Comparison of ENCODE assay signal across 9 cellular contexts in genomic region chr22:24060375-24060788, GRCh38. TPM values are rescaled to one million over a fixed set of nuclear protein-coding genes. Genes with fewer than 3 reads are reported as not detected.
DNase-seq lines count a peak whose midpoint lies in the region; ATAC-seq and TF ChIP-seq lines count a peak whose summit lies in the region.
"Had no signal": no experiment of that assay in that cellular context is flagged by ENCODE, and none has a peak within 500 bp of the region (broad histone marks: within the 10 kb centered on the region; RNA-seq: fewer than 3 reads in every experiment).

No MANE protein-coding gene starts in this region.

- no peaks in the 10 kb centered on the region for H4K20me1 ChIP-seq in H9 (ENCODE audit: control insufficient read depth, insufficient read depth, insufficient read length)
- H4K20me1 ChIP-seq in OCI-LY7 (ENCODE audit: insufficient read depth, low read length) = no peaks in the 10 kb centered on the region

- H3K4me1 Mint-ChIP-seq in H9 = no peaks in the 10 kb centered on the region

- no peak overlapping the region for H3K23ac ChIP-seq in H9 (ENCODE audit: insufficient read length, low read depth, low read length)

- H3K4me3 ChIP-seq in gastroesophageal sphincter (no peak overlapping the region), skin epidermis (no peak overlapping the region), OCI-LY7 (ENCODE audit: low read depth, low read length, poor library complexity, severe bottlenecking) (no peak overlapping the region)

- no peak overlapping the region for H4K5ac ChIP-seq in H9 (ENCODE audit: insufficient read length, low read depth, low read length)

- no peak overlapping the region for H2BK12ac ChIP-seq in H9 (ENCODE audit: insufficient read length, low read depth, low read length)

- ATAC-seq in gastroesophageal sphincter (peak; percentile 42), HG03159 (IDR thresholded peaks at IDR 0.05; ENCODE audit: unreplicated experiment) (no peak)

- H3K4me3 Mint-ChIP-seq in H9 = no peak overlapping the region

- H3K36me3 Mint-ChIP-seq in H9 (ENCODE audit: insufficient read depth in 1 of 3, low read depth in 3 of 3) = peaks cover 69 to 91% (median 90%) of the 10 kb centered on the region in 3 experiments

- H3K9me3 ChIP-seq in H9 (ENCODE audit: control insufficient read depth, low read depth, low read length) = no peaks in the 10 kb centered on the region
- no peaks in the 10 kb centered on the region for H3K9me3 ChIP-seq in gastroesophageal sphincter
- no peaks in the 10 kb centered on the region for H3K9me3 ChIP-seq in OCI-LY7 (ENCODE audit: low read length)

- H3K9ac ChIP-seq in H9 (ENCODE audit: extremely low read depth, insufficient read length, low read length) = no peak overlapping the region

- no peak overlapping the region for H3K18ac ChIP-seq in H9 (ENCODE audit: insufficient read length, low read depth, low read length)

- H2BK120ac ChIP-seq in H9 (ENCODE audit: low read depth, low read length, poor library complexity, severe bottlenecking) = no peak overlapping the region

- TF ChIP-seq EP300 in gastroesophageal sphincter (IDR thresholded peaks at IDR 0.05) = no peak

- no peak overlapping the region for H3T11ph ChIP-seq in H9 (ENCODE audit: low read length)

- intact Hi-C loops in OCI-LY7 (cut with micrococcal nuclease; ENCODE audit: unreplicated experiment) = loop anchor here (10.0 kb wide), 1 partner anchor 94 kb away; no protein-coding TSS in a partner anchor

- CTCF ChIA-PET in OCI-LY7 (lab: Charles Lee; ENCODE audit: unreplicated experiment) = no interaction called here

- H2BK5ac ChIP-seq in H9 (ENCODE audit: insufficient read length, low read length) = no peak overlapping the region

- no peak overlapping the region for H2AK5ac ChIP-seq in H9 (ENCODE audit: insufficient read length, low read length)

- no peak overlapping the region for H2AFZ ChIP-seq in H9 (ENCODE audit: low read length)
- H2AFZ ChIP-seq in OCI-LY7 (ENCODE audit: low read length) = no peak overlapping the region

- no peak for TF ChIP-seq POLR2A in gastroesophageal sphincter (IDR thresholded peaks at IDR 0.05)

- H4K91ac ChIP-seq in H9 (ENCODE audit: insufficient read length, low read depth, low read length) = no peak overlapping the region

- TF ChIP-seq CTCF in H9 (conservative IDR thresholded peaks at IDR 0.05) (no peak), gastroesophageal sphincter (IDR thresholded peaks at IDR 0.05) (no peak), OCI-LY7 (conservative IDR thresholded peaks at IDR 0.05; ENCODE audit: low read length) (no peak)

- peak overlapping the region in 2 of 3 experiments; percentile 46 to 62; a peak in 3 of 7 replicates for H3K27ac Mint-ChIP-seq in H9

- H3K27ac ChIP-seq in H9 (ENCODE audit: insufficient read length, low read depth, low read length) (no peak overlapping the region), gastroesophageal sphincter (peak overlapping the region in 3 of 4 donors; percentile 4 to 57 (median 22)), skin epidermis (peak overlapping the region in 12 of 21 experiments; percentile 0 to 84 (median 50)), OCI-LY7 (ENCODE audit: low read depth, low read length, poor library complexity, severe bottlenecking) (no peak overlapping the region)

- H3K4ac ChIP-seq in H9 (ENCODE audit: low read depth, low read length) = no peak overlapping the region

- no TSS peak for BruUV-seq in OCI-LY7 (replicated peaks; lab: Mats Ljungman, UMichigan)

- H3K56ac ChIP-seq in H9 (ENCODE audit: insufficient read length, low read depth, low read length) = no peak overlapping the region

- H3K36me3 ChIP-seq in gastroesophageal sphincter (peaks cover 0 to 98% of the 10 kb centered on the region in 2 donors), OCI-LY7 (ENCODE audit: insufficient read depth, low read length) (peaks cover 82% of the 10 kb centered on the region)

- no peaks in the 10 kb centered on the region for H3K79me1 ChIP-seq in H9 (ENCODE audit: insufficient read depth, low read depth, low read length, poor library complexity, severe bottlenecking)

- WGBS in H9 (ENCODE audit: extremely low coverage, insufficient read length, low lambda C conversion rate) = no CpG with 5 or more reads among the region's 5 CpGs
- WGBS in gastroesophageal sphincter (ENCODE audit: low coverage in 1 of 2), 2 donors = 45 to 67% methylated on average over 2 to 3 of the region's 5 CpGs

- no peaks in the 10 kb centered on the region for H3K23me2 ChIP-seq in H9 (ENCODE audit: insufficient read length, low read depth, low read length, poor library complexity, severe bottlenecking)

- H2BK15ac ChIP-seq in H9 (ENCODE audit: low read depth, low read length) = no peak overlapping the region

- no peak overlapping the region for H2BK20ac ChIP-seq in H9 (ENCODE audit: low read depth, low read length, poor library complexity, severe bottlenecking)

- no peak overlapping the region for H3K14ac ChIP-seq in H9 (ENCODE audit: insufficient read depth, low read length)

- H3K27me3 ChIP-seq in H9 (ENCODE audit: insufficient read depth, low read length) (no peaks in the 10 kb centered on the region), gastroesophageal sphincter (no peaks in the 10 kb centered on the region)

- no peaks in the 10 kb centered on the region for H3K27me3 Mint-ChIP-seq in H9 (ENCODE audit: low read depth)

- H3K9me3 Mint-ChIP-seq in H9 = peaks cover 0 to 3% of the 10 kb centered on the region in 2 experiments; a peak in 2 of 5 replicates

- no peaks in the 10 kb centered on the region for H3K79me2 ChIP-seq in H9 (ENCODE audit: insufficient read depth, low read length)
- no peaks in the 10 kb centered on the region for H3K79me2 ChIP-seq in OCI-LY7 (ENCODE audit: insufficient read depth, low read depth, low read length)

- POLR2A ChIA-PET in OCI-LY7 (lab: Charles Lee) = interaction anchor here (0.5 kb wide), 1 partner anchor 248 kb away, joined by 4 read pairs; no protein-coding TSS in a partner anchor

- H3K4me2 ChIP-seq in H9 (ENCODE audit: insufficient read depth, insufficient read length, low read length) = no peak overlapping the region
- no peak overlapping the region for H3K4me2 ChIP-seq in OCI-LY7 (ENCODE audit: low read length)

- no peaks in the 10 kb centered on the region for H3K4me1 ChIP-seq in H9 (ENCODE audit: insufficient read depth, low read length)
- H3K4me1 ChIP-seq in gastroesophageal sphincter = peaks cover 0 to 19% (median 5%) of the 10 kb centered on the region in 3 donors
- peaks cover 11% of the 10 kb centered on the region for H3K4me1 ChIP-seq in OCI-LY7 (ENCODE audit: insufficient read depth, low read length, poor library complexity, severe bottlenecking)

- no peaks in the 10 kb centered on the region for H3K9me2 ChIP-seq in OCI-LY7 (ENCODE audit: insufficient read depth, low read length)

- H4K8ac ChIP-seq in H9 (replicated peaks; ENCODE audit: insufficient read length, low read depth, low read length) = no peak overlapping the region

- DNase-seq in H9 (no peak), T1000 (lab: John Stamatoyannopoulos, UW) (peak; percentile 23), hippocampal formation (lab: John Stamatoyannopoulos, UW) (no peak), OCI-LY7 (ENCODE audit: low spot score) (no peak)
- DNase-seq: activated gamma-delta T cell, NCI-H2171 treated with DMSO at 0.1 percent for 48 hours had no signal

RNA-seq across cellular contexts. Expression of gene CABIN1, which starts 49.3 kb away (rescaled TPM):
- total RNA-seq in H9 (2021) = 68.0 and 73.7 TPM in 2 replicates
- 10 to 100 TPM; 37.9 to 75.4 (median 52.1) TPM for total RNA-seq in gastroesophageal sphincter
- 64.5 and 73.0 TPM in 2 replicates for total RNA-seq in OCI-LY7 (2014; rRNA removed; shearing (Covaris generic))
- total RNA-seq in OCI-LY7 (2022) = 76.9 and 87.0 TPM in 2 replicates

RNA-seq across cellular contexts. Expression of gene GSTT4, which starts 55.1 kb away (rescaled TPM):
- total RNA-seq in H9 (2021) (not detected in 2 replicates), gastroesophageal sphincter (under 1 TPM in 1 of 4 donors, not detected in 3; 0.23 TPM), OCI-LY7 (2022) (not detected in 2 replicates)
- total RNA-seq in OCI-LY7 (2014; rRNA removed; shearing (Covaris generic)) = not detected in 2 replicates

Comparison
In these comparisons a context has a peak if more than half of its experiments do, and no peak if none do; other contexts are left out.
1. H3K27ac ChIP-seq: peak in gastroesophageal sphincter (3 of 4) and skin epidermis (12 of 21); none in H9 (single experiment) and OCI-LY7 (single experiment).